8 cellular contexts compared by ENCODE assay signal in genomic region chr13:38348890-38349289, GRCh38. TPM values are rescaled to one million over a fixed set of nuclear protein-coding genes. Genes with fewer than 3 reads are reported as not detected.
DNase-seq lines count a peak whose midpoint lies in the region; ATAC-seq and TF ChIP-seq lines count a peak whose summit lies in the region.

No MANE protein-coding gene starts in this region.

- no peak for TF ChIP-seq CTCF in VCaP (conservative IDR thresholded peaks at IDR 0.05)
- TF ChIP-seq CTCF in testis (IDR thresholded peaks at IDR 0.05), result no peak

- no peaks in the 10 kb centered on the region for H3K27me3 ChIP-seq in muscle layer of duodenum (ENCODE audit: low read depth, low read length)
- no peaks in the 10 kb centered on the region for H3K27me3 ChIP-seq in testis

- no peaks in the 10 kb centered on the region for H3K9me3 Mint-ChIP-seq in effector memory CD8-positive, alpha-beta T cell

- WGBS in testis, 2 donors, result 1 to 2% methylated on average over 11 of the region's 11 CpGs

- H3K27ac ChIP-seq in VCaP (peak overlapping the region; percentile 86), muscle layer of duodenum (ENCODE audit: low read length) (peak overlapping the region; percentile 96), testis (peak overlapping the region; percentile 76 to 90)

- peaks cover 30% of the 10 kb centered on the region for H3K36me3 Mint-ChIP-seq in effector memory CD8-positive, alpha-beta T cell (ENCODE audit: insufficient read depth)

- H3K27ac Mint-ChIP-seq in effector memory CD8-positive, alpha-beta T cell, result peak overlapping the region; percentile 95 to 99

- TF ChIP-seq POLR2A in testis (IDR thresholded peaks at IDR 0.05), result no peak

- H3K27me3 Mint-ChIP-seq in effector memory CD8-positive, alpha-beta T cell, result no peaks in the 10 kb centered on the region

- peak; percentile 14 for ATAC-seq in GM19351 (IDR thresholded peaks at IDR 0.05; ENCODE audit: unreplicated experiment)
- ATAC-seq in HG03432 (IDR thresholded peaks at IDR 0.05; ENCODE audit: unreplicated experiment), result peak; percentile 20
- no peak for ATAC-seq in effector memory CD8-positive, alpha-beta T cell (replicated peaks)

- intact Hi-C loops in testis (cut with DNase I; ENCODE audit: low total_unique reads), result no loop called here

- H3K9me3 ChIP-seq in muscle layer of duodenum (ENCODE audit: control insufficient read depth in 1 of 2, low read length in 2 of 2) (no peaks in the 10 kb centered on the region), testis (no peaks in the 10 kb centered on the region)

- peaks cover 13 to 17% of the 10 kb centered on the region in 2 donors for H3K4me1 ChIP-seq in muscle layer of duodenum (ENCODE audit: control insufficient read depth in 1 of 2, insufficient read depth in 2 of 2, low read length in 2 of 2)
- peaks cover 4% of the 10 kb centered on the region for H3K4me1 ChIP-seq in testis

- H3K4me3 Mint-ChIP-seq in effector memory CD8-positive, alpha-beta T cell, result peak overlapping the region; percentile 88 to 100

- peaks cover 20 to 35% of the 10 kb centered on the region in 2 donors for H3K4me1 Mint-ChIP-seq in effector memory CD8-positive, alpha-beta T cell (ENCODE audit: low read depth in 2 of 2)

- peak overlapping the region; percentile 89 to 95 for H3K4me3 ChIP-seq in muscle layer of duodenum (ENCODE audit: low read depth in 1 of 2, low read length in 2 of 2)
- peak overlapping the region; percentile 78 to 83 for H3K4me3 ChIP-seq in testis

- H3K36me3 ChIP-seq in muscle layer of duodenum (ENCODE audit: control insufficient read depth in 1 of 2, insufficient read depth in 2 of 2, low read length in 2 of 2) (peaks cover 3 to 5% of the 10 kb centered on the region in 2 donors), testis (ENCODE audit: low read depth, missing control alignments) (no peaks in the 10 kb centered on the region)

- DNase-seq in CD1c-positive myeloid dendritic cell (ENCODE audit: extremely low spot score) (peak; percentile 52), testis (peak; percentile 17), 8988T (no peak)
- DNase-seq in effector memory CD8-positive, alpha-beta T cell, result peak in 1 of 3 experiments; percentile 5

RNA-seq across cellular contexts. Expression of gene UFM1, which starts 0.8 kb away (rescaled TPM):
- 10 to 100 TPM; 26.5 to 30.8 TPM for total RNA-seq in testis
- 21.4 TPM for polyA plus RNA-seq in testis (ENCODE audit: insufficient read depth, low read depth, low replicate concordance)
